ENCODE assay signal across 8 cellular contexts in genomic region chr6:27518881-27519795, GRCh38. TPM values are rescaled to one million over a fixed set of nuclear protein-coding genes. Genes with fewer than 3 reads are reported as not detected.
A peak's percentile ranks its signal among the peaks of the same experiment; 100 is the strongest.
DNase-seq lines count a peak whose midpoint lies in the region; ATAC-seq and TF ChIP-seq lines count a peak whose summit lies in the region.

No MANE protein-coding gene starts in this region.

- ATAC-seq in GM21447 (IDR thresholded peaks at IDR 0.05; ENCODE audit: unreplicated experiment) (peak; percentile 75), foreskin keratinocyte (peak; percentile 85)

- H3K9me3 Mint-ChIP-seq in neural progenitor cell: no peaks in the 10 kb centered on the region

- no peak overlapping the region for H3K9ac ChIP-seq in neural progenitor cell

- H3K36me3 Mint-ChIP-seq in neural progenitor cell: no peaks in the 10 kb centered on the region

- peak; percentile 84 for TF ChIP-seq CTCF in foreskin keratinocyte (conservative IDR thresholded peaks at IDR 0.05)
- peak; percentile 89 for TF ChIP-seq CTCF in neural progenitor cell (IDR thresholded peaks at IDR 0.05)

- H3K4me1 ChIP-seq in foreskin keratinocyte (peaks cover 3% of the 10 kb centered on the region), neural progenitor cell (no peaks in the 10 kb centered on the region)

- H3K4me3 ChIP-seq in neural progenitor cell: peak overlapping the region; percentile 84

- peak overlapping the region; percentile 64 for H3K27ac ChIP-seq in foreskin keratinocyte
- no peak overlapping the region for H3K27ac ChIP-seq in neural progenitor cell
- peak overlapping the region; percentile 88 for H3K27ac ChIP-seq in temporal lobe (ENCODE audit: low read depth, low read length)

- peaks cover 5% of the 10 kb centered on the region for H3F3A ChIP-seq in neural progenitor cell (ENCODE audit: low read depth)

- H3K27me3 Mint-ChIP-seq in neural progenitor cell (ENCODE audit: insufficient read depth, low read depth): peaks cover 6% of the 10 kb centered on the region

- H3K4me1 Mint-ChIP-seq in neural progenitor cell: peaks cover 10% of the 10 kb centered on the region

- H3K79me2 ChIP-seq in neural progenitor cell (ENCODE audit: low read depth): no peaks in the 10 kb centered on the region

- H3K36me3 ChIP-seq in neural progenitor cell: no peaks in the 10 kb centered on the region

- no peaks in the 10 kb centered on the region for H3K9me3 ChIP-seq in neural progenitor cell (ENCODE audit: low read depth)

- peak overlapping the region; percentile 96 for H2AFZ ChIP-seq in neural progenitor cell (replicated peaks)

- peak overlapping the region; percentile 86 for H3K27ac Mint-ChIP-seq in neural progenitor cell

- H3K27me3 ChIP-seq in foreskin keratinocyte (peaks cover 39% of the 10 kb centered on the region), neural progenitor cell (peaks cover 34% of the 10 kb centered on the region)

- DNase-seq in D341Med (ENCODE audit: low spot score): peak; percentile 72
- peak; percentile 74 for DNase-seq in KG1 (lab: John Stamatoyannopoulos, UW)
- DNase-seq in RPMI7951 (ENCODE audit: low read depth): peak; percentile 86
- peak; percentile 13 to 37 (median 24) for DNase-seq in activated naive CD4-positive, alpha-beta T cell (lab: John Stamatoyannopoulos, UW)
- DNase-seq in foreskin keratinocyte: peak; percentile 83 to 93
- DNase-seq in neural progenitor cell (ENCODE audit: low spot score): peak; percentile 81

- H3K4me3 Mint-ChIP-seq in neural progenitor cell: peak overlapping the region; percentile 89

- H4K20me1 ChIP-seq in neural progenitor cell (ENCODE audit: low read depth): no peaks in the 10 kb centered on the region

- peak overlapping the region; percentile 69 for H3K4me2 ChIP-seq in neural progenitor cell

RNA-seq across cellular contexts. Expression of gene ZNF184, which starts 46.2 kb away (rescaled TPM):
- 16.4 and 24.2 TPM in 2 replicates for total RNA-seq in RPMI7951 (2014; rRNA removed; shearing (Covaris generic))
- total RNA-seq in foreskin keratinocyte (4.9 and 5.4 TPM in 2 replicates), neural progenitor cell (ENCODE audit: low replicate concordance) (13.4 and 21.8 TPM in 2 replicates), temporal lobe (22.9 TPM)
- 1.5 and 1.9 TPM in 2 replicates for polyA plus RNA-seq in foreskin keratinocyte

Comparison
In these comparisons a context has a peak if more than half of its experiments do, and no peak if none do; other contexts are left out.
1. DNase-seq: peak in every context shown above with its lines; median percentile 88 in foreskin keratinocyte; 86 in RPMI7951; 81 in neural progenitor cell; 74 in KG1; 72 in D341Med; 24 in activated naive CD4-positive, alpha-beta T cell.